In the genomic region with DNA sequence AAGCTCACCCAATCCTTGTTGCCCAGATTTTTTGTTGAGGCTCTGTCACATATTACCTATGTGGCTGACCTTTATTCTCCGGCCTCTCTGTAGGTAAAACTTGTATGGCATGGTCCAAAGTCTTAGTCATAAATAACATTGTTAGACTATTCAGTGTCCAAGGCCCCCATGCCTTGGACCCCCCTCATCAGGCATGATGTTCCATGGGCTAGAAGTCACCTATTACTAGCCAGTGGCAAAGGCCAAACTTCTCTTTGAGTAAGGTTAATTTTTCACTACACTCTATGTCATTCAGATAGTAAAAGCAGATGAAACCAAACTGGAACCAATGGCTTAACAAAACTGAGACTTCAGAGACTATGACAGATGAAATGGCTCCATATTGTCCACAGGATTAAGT, we compare ENCODE assay signal across 32 cellular contexts.
"Had no signal": no experiment of that assay in that cellular context is flagged by ENCODE, and none has a peak within 500 bp of the region (broad histone marks: within the 10 kb centered on the region; RNA-seq: fewer than 3 reads in every experiment).

No MANE protein-coding gene starts in this region.

- H3K4me1 Mint-ChIP-seq: activated T-helper 17 cell treated with anti-CD3 and anti-CD28 coated beads, Interleukin-2, amount 50 U/mL, for 72 hours; T-helper 17 cell had no signal

- H3K4me3 Mint-ChIP-seq: activated CD8-positive, alpha-beta T cell treated with anti-CD3 and anti-CD28 coated beads for 36 hours; activated naive CD8-positive, alpha-beta T cell; activated T-cell treated with anti-CD3 and anti-CD28 coated beads, Interleukin-2, amount 50 U/mL, for 4 hours; activated T-helper 17 cell treated with anti-CD3 and anti-CD28 coated beads, Interleukin-2, amount 50 U/mL, for 72 hours; central memory CD8-positive, alpha-beta T cell; effector memory CD8-positive, alpha-beta T cell; T-helper 17 cell; T-helper 2 cell treated with Interferon-gamma antibody and Interleukin-4, amounts not matched to agents 5 μg/mL and 100 μg/mL, for 36 hours had no signal

- H3K27me3 Mint-ChIP-seq: activated CD8-positive, alpha-beta T cell treated with anti-CD3 and anti-CD28 coated beads for 36 hours; activated naive CD8-positive, alpha-beta T cell; activated T-helper 17 cell treated with anti-CD3 and anti-CD28 coated beads, Interleukin-2, amount 50 U/mL, for 72 hours; central memory CD8-positive, alpha-beta T cell; effector memory CD8-positive, alpha-beta T cell; T-helper 17 cell had no signal

- H3K27ac ChIP-seq: brain microvascular endothelial cell, esophagus muscularis mucosa, foreskin keratinocyte, gastrocnemius medialis had no signal

- H3K27ac Mint-ChIP-seq: activated CD8-positive, alpha-beta T cell treated with anti-CD3 and anti-CD28 coated beads for 36 hours; activated naive CD8-positive, alpha-beta T cell; activated T-helper 17 cell treated with anti-CD3 and anti-CD28 coated beads, Interleukin-2, amount 50 U/mL, for 72 hours; effector memory CD8-positive, alpha-beta T cell; T-helper 17 cell; T-helper 2 cell treated with Interferon-gamma antibody and Interleukin-4, amounts not matched to agents 5 μg/mL and 100 μg/mL, for 36 hours had no signal

- FAIRE-seq: astrocyte, bronchial epithelial cell, colon had no signal

- DNase-seq: activated CD4-positive, alpha-beta T cell treated with anti-CD3 and anti-CD28 coated beads for 1 hour; activated CD4-positive, alpha-beta T cell treated with anti-CD3 and anti-CD28 coated beads for 4 hours; activated CD4-positive, alpha-beta T cell treated with anti-CD3 and anti-CD28 coated beads, Interleukin-2, amount 50 U/mL, for 1 hour; activated CD4-positive, alpha-beta T cell treated with anti-CD3 and anti-CD28 coated beads, Interleukin-2, amount 50 U/mL, for 48 hours; activated CD8-positive, alpha-beta memory T cell treated with anti-CD3 and anti-CD28 coated beads for 24 hours; activated CD8-positive, alpha-beta T cell treated with anti-CD3 and anti-CD28 coated beads for 36 hours; activated effector memory CD4-positive, alpha-beta T cell treated with Interleukin-2 at 50 U/mL for 16 hours; activated gamma-delta T cell treated with Interleukin-2 at 50 U/mL for 16 hours; activated naive CD4-positive, alpha-beta T cell treated with anti-CD3 and anti-CD28 coated beads, Interleukin-2, amount 50 U/mL, for 16 hours; activated naive CD4-positive, alpha-beta T cell treated with Interleukin-2 at 50 U/mL for 16 hours; activated T-cell treated with anti-CD3 and anti-CD28 coated beads, Interleukin-2, amount 50 U/mL, for 4 hours; amniotic stem cell; anterior cingulate cortex; brain microvascular endothelial cell; cortex of kidney; dermis blood vessel endothelial cell; effector CD4-positive, alpha-beta T cell; effector memory CD8-positive, alpha-beta T cell; erythroblast; foreskin keratinocyte; gastrocnemius medialis; T-helper 1 cell; T-helper 17 cell; T1000 had no signal

- ATAC-seq: activated CD8-positive, alpha-beta T cell treated with anti-CD3 and anti-CD28 coated beads for 36 hours; activated T-cell treated with anti-CD3 and anti-CD28 coated beads, Interleukin-2, amount 50 U/mL, for 4 hours; activated T-helper 17 cell treated with anti-CD3 and anti-CD28 coated beads, Interleukin-2, amount 50 U/mL, for 72 hours; effector memory CD8-positive, alpha-beta T cell; foreskin keratinocyte; gastrocnemius medialis; T-helper 17 cell had no signal

- H3K4me1 ChIP-seq: esophagus muscularis mucosa, foreskin keratinocyte, gastrocnemius medialis had no signal

- H3K9me3 ChIP-seq: esophagus muscularis mucosa, gastrocnemius medialis had no signal

- H3K27me3 ChIP-seq: brain microvascular endothelial cell, esophagus muscularis mucosa, foreskin keratinocyte, gastrocnemius medialis had no signal

- H3K36me3 ChIP-seq: brain microvascular endothelial cell, esophagus muscularis mucosa, gastrocnemius medialis had no signal

- H3K4me3 ChIP-seq: esophagus muscularis mucosa, gastrocnemius medialis had no signal
